1 cellular context compared by ENCODE assay signal in genomic region chr5:72108200-72109050, GRCh38.
TF ChIP-seq lines count a peak whose summit lies in the region.

No MANE protein-coding gene starts in this region.

TF ChIP-seq in GM12878, 131 proteins besides CTCF, POLR2A, EP300 and RAD21 (continued from another document):
- TF ChIP-seq, protein P1, sequence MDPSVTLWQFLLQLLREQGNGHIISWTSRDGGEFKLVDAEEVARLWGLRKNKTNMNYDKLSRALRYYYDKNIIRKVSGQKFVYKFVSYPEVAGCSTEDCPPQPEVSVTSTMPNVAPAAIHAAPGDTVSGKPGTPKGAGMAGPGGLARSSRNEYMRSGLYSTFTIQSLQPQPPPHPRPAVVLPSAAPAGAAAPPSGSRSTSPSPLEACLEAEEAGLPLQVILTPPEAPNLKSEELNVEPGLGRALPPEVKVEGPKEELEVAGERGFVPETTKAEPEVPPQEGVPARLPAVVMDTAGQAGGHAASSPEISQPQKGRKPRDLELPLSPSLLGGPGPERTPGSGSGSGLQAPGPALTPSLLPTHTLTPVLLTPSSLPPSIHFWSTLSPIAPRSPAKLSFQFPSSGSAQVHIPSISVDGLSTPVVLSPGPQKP (IDR thresholded peaks at IDR 0.05; ENCODE audit: low read depth, low read length): no peak
- TF ChIP-seq, protein P2, sequence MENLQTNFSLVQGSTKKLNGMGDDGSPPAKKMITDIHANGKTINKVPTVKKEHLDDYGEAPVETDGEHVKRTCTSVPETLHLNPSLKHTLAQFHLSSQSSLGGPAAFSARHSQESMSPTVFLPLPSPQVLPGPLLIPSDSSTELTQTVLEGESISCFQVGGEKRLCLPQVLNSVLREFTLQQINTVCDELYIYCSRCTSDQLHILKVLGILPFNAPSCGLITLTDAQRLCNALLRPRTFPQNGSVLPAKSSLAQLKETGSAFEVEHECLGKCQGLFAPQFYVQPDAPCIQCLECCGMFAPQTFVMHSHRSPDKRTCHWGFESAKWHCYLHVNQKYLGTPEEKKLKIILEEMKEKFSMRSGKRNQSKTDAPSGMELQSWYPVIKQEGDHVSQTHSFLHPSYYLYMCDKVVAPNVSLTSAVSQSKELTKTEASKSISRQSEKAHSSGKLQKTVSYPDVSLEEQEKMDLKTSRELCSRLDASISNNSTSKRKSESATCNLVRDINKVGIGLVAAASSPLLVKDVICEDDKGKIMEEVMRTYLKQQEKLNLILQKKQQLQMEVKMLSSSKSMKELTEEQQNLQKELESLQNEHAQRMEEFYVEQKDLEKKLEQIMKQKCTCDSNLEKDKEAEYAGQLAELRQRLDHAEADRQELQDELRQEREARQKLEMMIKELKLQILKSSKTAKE (IDR thresholded peaks at IDR 0.05; ENCODE audit: low read depth, poor library complexity, severe bottlenecking): no peak
- TF ChIP-seq, protein P3, sequence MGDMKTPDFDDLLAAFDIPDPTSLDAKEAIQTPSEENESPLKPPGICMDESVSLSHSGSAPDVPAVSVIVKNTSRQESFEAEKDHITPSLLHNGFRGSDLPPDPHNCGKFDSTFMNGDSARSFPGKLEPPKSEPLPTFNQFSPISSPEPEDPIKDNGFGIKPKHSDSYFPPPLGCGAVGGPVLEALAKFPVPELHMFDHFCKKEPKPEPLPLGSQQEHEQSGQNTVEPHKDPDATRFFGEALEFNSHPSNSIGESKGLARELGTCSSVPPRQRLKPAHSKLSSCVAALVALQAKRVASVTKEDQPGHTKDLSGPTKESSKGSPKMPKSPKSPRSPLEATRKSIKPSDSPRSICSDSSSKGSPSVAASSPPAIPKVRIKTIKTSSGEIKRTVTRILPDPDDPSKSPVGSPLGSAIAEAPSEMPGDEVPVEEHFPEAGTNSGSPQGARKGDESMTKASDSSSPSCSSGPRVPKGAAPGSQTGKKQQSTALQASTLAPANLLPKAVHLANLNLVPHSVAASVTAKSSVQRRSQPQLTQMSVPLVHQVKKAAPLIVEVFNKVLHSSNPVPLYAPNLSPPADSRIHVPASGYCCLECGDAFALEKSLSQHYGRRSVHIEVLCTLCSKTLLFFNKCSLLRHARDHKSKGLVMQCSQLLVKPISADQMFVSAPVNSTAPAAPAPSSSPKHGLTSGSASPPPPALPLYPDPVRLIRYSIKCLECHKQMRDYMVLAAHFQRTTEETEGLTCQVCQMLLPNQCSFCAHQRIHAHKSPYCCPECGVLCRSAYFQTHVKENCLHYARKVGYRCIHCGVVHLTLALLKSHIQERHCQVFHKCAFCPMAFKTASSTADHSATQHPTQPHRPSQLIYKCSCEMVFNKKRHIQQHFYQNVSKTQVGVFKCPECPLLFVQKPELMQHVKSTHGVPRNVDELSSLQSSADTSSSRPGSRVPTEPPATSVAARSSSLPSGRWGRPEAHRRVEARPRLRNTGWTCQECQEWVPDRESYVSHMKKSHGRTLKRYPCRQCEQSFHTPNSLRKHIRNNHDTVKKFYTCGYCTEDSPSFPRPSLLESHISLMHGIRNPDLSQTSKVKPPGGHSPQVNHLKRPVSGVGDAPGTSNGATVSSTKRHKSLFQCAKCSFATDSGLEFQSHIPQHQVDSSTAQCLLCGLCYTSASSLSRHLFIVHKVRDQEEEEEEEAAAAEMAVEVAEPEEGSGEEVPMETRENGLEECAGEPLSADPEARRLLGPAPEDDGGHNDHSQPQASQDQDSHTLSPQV (IDR thresholded peaks at IDR 0.05): no peak
- TF ChIP-seq SMARCA5 (IDR thresholded peaks at IDR 0.05) (no peak), NFIC (IDR thresholded peaks at IDR 0.05; ENCODE audit: low read depth, low read length) (no peak)
